9 cellular contexts compared by ENCODE assay signal in the genomic region with DNA sequence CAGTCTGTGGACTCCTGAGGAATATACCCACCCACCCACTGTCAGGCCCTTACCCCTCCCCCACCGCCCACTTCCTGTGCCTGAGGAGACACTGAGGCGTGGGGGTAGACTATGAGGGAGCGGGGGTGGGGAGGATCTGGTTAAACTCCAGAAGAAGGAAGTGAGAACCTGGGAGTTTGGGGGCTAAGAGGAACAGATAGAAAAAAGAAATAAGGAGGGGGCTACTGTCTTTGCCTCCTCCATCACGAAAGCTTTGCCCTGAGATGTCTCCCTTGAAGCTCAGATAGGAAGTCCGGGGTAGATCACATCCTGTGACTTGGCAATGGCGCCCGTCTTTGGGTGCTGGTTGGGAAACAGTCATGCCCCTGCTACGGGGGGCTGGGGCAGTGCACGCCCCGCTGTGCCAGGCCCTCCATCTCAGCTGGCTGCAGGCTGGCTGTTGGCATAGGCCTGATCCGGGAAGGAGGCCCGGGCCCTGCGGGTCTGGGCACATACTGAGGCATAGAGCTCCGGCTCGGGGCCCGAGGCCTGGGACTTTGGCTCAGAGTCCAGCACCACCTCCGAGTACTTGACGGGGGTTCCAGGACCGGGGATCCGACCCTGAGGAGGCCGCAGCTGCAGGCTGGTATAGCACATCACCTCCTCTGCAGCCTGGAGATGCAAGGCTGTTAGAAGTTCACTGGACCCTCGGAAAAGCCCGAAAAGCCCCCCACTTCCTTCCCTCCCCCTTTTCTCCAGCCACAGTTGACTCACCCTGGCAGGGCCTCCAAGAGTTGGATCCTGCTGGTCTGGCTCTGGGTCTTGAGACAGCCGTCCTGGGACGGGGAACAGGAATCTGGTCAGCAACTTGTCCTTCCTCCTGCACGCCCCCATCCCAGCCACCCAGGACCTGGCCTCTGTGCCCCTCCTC. TPM values are rescaled to one million over a fixed set of nuclear protein-coding genes. Genes with fewer than 3 reads are reported as not detected.
DNase-seq lines count a peak whose midpoint lies in the region; ATAC-seq, FAIRE-seq and TF ChIP-seq lines count a peak whose summit lies in the region.
"Had no signal": no experiment of that assay in that cellular context is flagged by ENCODE, and none has a peak within 500 bp of the region (broad histone marks: within the 10 kb centered on the region; RNA-seq: fewer than 3 reads in every experiment).

No MANE protein-coding gene starts in this region.

- no peaks in the 10 kb centered on the region for H3K79me2 ChIP-seq in HepG2 (ENCODE audit: insufficient read depth, low read length)

- no TSS peak for BruUV-seq in HepG2 (replicated peaks; lab: Mats Ljungman, UMichigan)

- peak overlapping the region; percentile 17; the same call in 1 of the 2 replicates for H3K9ac ChIP-seq in HepG2 (ENCODE audit: insufficient read depth, low read depth, low read length)

- TF ChIP-seq EP300 in HepG2 (IDR thresholded peaks at IDR 0.05; ENCODE audit: low read depth in 2 of 2, low read length in 2 of 2): no peak
- no peak for TF ChIP-seq EP300 in HepG2 (CRISPR knock-in tag; IDR thresholded peaks at IDR 0.05; ENCODE audit: borderline replicate concordance)
- TF ChIP-seq EP300 in upper lobe of left lung (IDR thresholded peaks at IDR 0.05): no peak

- 56% methylated on average over 9 of the region's 26 CpGs for WGBS in HepG2 (ENCODE audit: low lambda C conversion rate)
- 62 to 78% methylated on average over 18 to 26 of the region's 26 CpGs for WGBS in upper lobe of left lung, 2 donors

- in situ Hi-C loops in HepG2 (cut with HindIII; ENCODE audit: extremely low pct_ligation_motif_present, low pct_unique_long_range_greater_than_20kb): loop anchor here (10.0 kb wide), 1 partner anchor 535 kb away; a partner anchor contains a TSS

- peak overlapping the region; percentile 15 to 63 (median 54); a peak in 5 of 6 replicates for H3K4me3 ChIP-seq in HepG2 (replicated peaks in 1 of 3; ENCODE audit: insufficient read depth in 1 of 3, low read depth in 2 of 3, low read length in 3 of 3)
- peak overlapping the region in 3 of 4 donors; percentile 13 to 38 (median 25) for H3K4me3 ChIP-seq in upper lobe of left lung
- H3K4me3 ChIP-seq: A549 had no signal

- POLR2A ChIA-PET in HepG2 (lab: Yijun Ruan, JAX): interaction anchor here (1.0 to 5.4 kb wide), 4 partner anchors 7 to 165 kb away, joined by 3 to 41 read pairs (median 6); a partner anchor contains a TSS

- H3K36me3 ChIP-seq in HepG2 (replicated peaks in 1 of 2; ENCODE audit: control insufficient read depth in 1 of 2, insufficient read depth in 2 of 2, low read length in 2 of 2) (no peaks in the 10 kb centered on the region), upper lobe of left lung (no peaks in the 10 kb centered on the region)

- DNase-seq in activated CD8-positive, alpha-beta memory T cell treated with anti-CD3 and anti-CD28 coated beads for 24 hours: peak; percentile 79
- DNase-seq in activated CD8-positive, alpha-beta memory T cell treated with anti-CD3 and anti-CD28 coated beads, Interleukin-2, amount 50 U/mL, for 4 hours: no peak
- DNase-seq in activated T-cell treated with anti-CD3 and anti-CD28 coated beads for 1 hour (ENCODE audit: low read depth) (peak; percentile 45), HepG2 (ENCODE audit: low spot score) (no peak), upper lobe of left lung (peak in 1 of 2 donors; percentile 84), NCI-H146 (lab: John Stamatoyannopoulos, UW) (no peak), NCI-H1048 (lab: John Stamatoyannopoulos, UW) (no peak)

- H3K4me1 ChIP-seq in HepG2 (ENCODE audit: insufficient read depth, low read length): peaks cover 80% of the 10 kb centered on the region
- H3K4me1 ChIP-seq in upper lobe of left lung: peaks cover 17 to 48% (median 28%) of the 10 kb centered on the region in 4 donors

- CTCF ChIA-PET in HepG2 (lab: Yijun Ruan, JAX; ENCODE audit: low intra/inter-chr PET ratio, low total read pairs): no interaction called here

- no peak for FAIRE-seq in HepG2 (lab: Jason Lieb, UNC)
- FAIRE-seq: A549 had no signal

- H3K9me3 ChIP-seq in HepG2 (ENCODE audit: low read length): no peaks in the 10 kb centered on the region
- H3K9me3 ChIP-seq in upper lobe of left lung: no peaks in the 10 kb centered on the region
- H3K9me3 ChIP-seq: A549 had no signal

- ATAC-seq in HepG2: no peak
- ATAC-seq in upper lobe of left lung (ENCODE audit: low FRiP score in 2 of 2): no peak
- ATAC-seq in HG02884 (IDR thresholded peaks at IDR 0.05; ENCODE audit: unreplicated experiment): no peak
- ATAC-seq: A549 had no signal

- TF ChIP-seq RAD21 in HepG2 (CRISPR knock-in tag; IDR thresholded peaks at IDR 0.05): no peak

- H4K20me1 ChIP-seq in HepG2 (ENCODE audit: insufficient read depth, low read length): no peaks in the 10 kb centered on the region

- no peak for TF ChIP-seq POLR2A in HepG2 (IDR thresholded peaks at IDR 0.05; ENCODE audit: insufficient read depth in 1 of 2, low read depth in 2 of 2, low read length in 2 of 2)
- TF ChIP-seq POLR2A in upper lobe of left lung (IDR thresholded peaks at IDR 0.05): no peak

- no peak overlapping the region for H3K27ac ChIP-seq in HepG2 (ENCODE audit: extremely low read length, insufficient read depth, low read length)
- H3K27ac ChIP-seq in upper lobe of left lung: peak overlapping the region in 2 of 4 donors; percentile 66 to 71

- no peak overlapping the region for H2AFZ ChIP-seq in HepG2 (ENCODE audit: low read length)

- intact Hi-C loops in HepG2 (cut with micrococcal nuclease; ENCODE audit: unreplicated experiment): loop anchor here (10.0 kb wide), 2 partner anchors 45 to 235 kb away; no protein-coding TSS in a partner anchor

- H3K27me3 ChIP-seq in HepG2 (ENCODE audit: control insufficient read depth in 1 of 2, insufficient read depth in 2 of 2, low read length in 2 of 2) (peaks cover 2 to 22% of the 10 kb centered on the region in 2 experiments; a peak in 3 of 5 replicates), upper lobe of left lung (no peaks in the 10 kb centered on the region)

- TF ChIP-seq CTCF in HepG2 (CRISPR knock-in tag; IDR thresholded peaks at IDR 0.05) (no peak), upper lobe of left lung (IDR thresholded peaks at IDR 0.05) (no peak)

- H3K4me2 ChIP-seq in HepG2 (ENCODE audit: low read depth, low read length): peak overlapping the region; percentile 80
- H3K4me2 ChIP-seq: A549 had no signal

RNA-seq across cellular contexts. Expression of a gene that starts 1.0 kb away (rescaled TPM):
- 0.09 and 0.24 TPM in 2 replicates for total RNA-seq in HepG2 (2016; rRNA removed; fragmentation: Illumina TruSeq; extraction: Trizol)
- not detected in 2 replicates for total RNA-seq in HepG2 (2016; cell fraction: cytosol; rRNA removed; fragmentation: Illumina TruSeq; extraction: Trizol; ENCODE audit: low read depth)
- total RNA-seq in HepG2 (2016; cell fraction: insoluble cytoplasmic fraction; rRNA removed; fragmentation: Illumina TruSeq; extraction: Trizol): not detected in 2 replicates
- not detected in 2 replicates for total RNA-seq in HepG2 (2016; cell fraction: membrane; rRNA removed; fragmentation: Illumina TruSeq; extraction: Trizol)
- not detected in 2 replicates for total RNA-seq in HepG2 (2016; cell fraction: nucleus; rRNA removed; fragmentation: Illumina TruSeq; extraction: Trizol)
- 5.0 and 6.7 TPM in 2 replicates for polyA plus RNA-seq in HepG2 (2011; rRNA removed)
- 4.9 and 8.4 TPM in 2 replicates for polyA plus RNA-seq in HepG2 (2011; cell fraction: cytosol; rRNA removed)
- polyA plus RNA-seq in HepG2 (2011; cell fraction: nucleus; rRNA removed): 2.7 and 2.8 TPM in 2 replicates
- 2.0 and 3.3 TPM in 2 replicates for polyA plus RNA-seq in HepG2 (2012)
- polyA plus RNA-seq in HepG2 (2016; cell fraction: cytosol; fragmentation: Illumina TruSeq; extraction: Trizol; ENCODE audit: low read depth): 0.12 and 0.14 TPM in 2 replicates
- not detected in 2 replicates for polyA plus RNA-seq in HepG2 (2016; cell fraction: insoluble cytoplasmic fraction; fragmentation: Illumina TruSeq; extraction: Trizol; ENCODE audit: low read depth)
- not detected in 2 replicates for polyA plus RNA-seq in HepG2 (2016; cell fraction: membrane; fragmentation: Illumina TruSeq; extraction: Trizol; ENCODE audit: low read depth)
- not detected in 2 replicates for polyA plus RNA-seq in HepG2 (2016; cell fraction: nucleus; fragmentation: Illumina TruSeq; extraction: Trizol; ENCODE audit: insufficient read depth, low read depth)
- 5.0 TPM in 1 of 2 replicates, not detected in the other for polyA minus RNA-seq in HepG2 (2011; rRNA and poly(A)+ RNA removed; ENCODE audit: low replicate concordance)
- polyA minus RNA-seq in HepG2 (2011; cell fraction: cytosol; rRNA and poly(A)+ RNA removed): 1.4 and 2.8 TPM in 2 replicates
- polyA minus RNA-seq in HepG2 (2011; cell fraction: nucleus; rRNA and poly(A)+ RNA removed): 0.50 TPM in 1 of 2 replicates, not detected in the other
- total RNA-seq in upper lobe of left lung: 1 to 10 TPM in 5 of 6 donors, not detected in 1; 1.1 to 3.1 (median 1.8) TPM
- polyA plus RNA-seq: A549 had no signal

RNA-seq across cellular contexts. Expression of a gene that starts 8.1 kb away (rescaled TPM):
- total RNA-seq in HepG2 (2016; rRNA removed; fragmentation: Illumina TruSeq; extraction: Trizol): 1,047 and 4,025 TPM in 2 replicates
- 14,541 and 17,847 TPM in 2 replicates for total RNA-seq in HepG2 (2016; cell fraction: cytosol; rRNA removed; fragmentation: Illumina TruSeq; extraction: Trizol; ENCODE audit: low read depth)
- 1,278 and 4,694 TPM in 2 replicates for total RNA-seq in HepG2 (2016; cell fraction: insoluble cytoplasmic fraction; rRNA removed; fragmentation: Illumina TruSeq; extraction: Trizol)
- 1,777 and 1,949 TPM in 2 replicates for total RNA-seq in HepG2 (2016; cell fraction: membrane; rRNA removed; fragmentation: Illumina TruSeq; extraction: Trizol)
- 24,487 and 26,007 TPM in 2 replicates for total RNA-seq in HepG2 (2016; cell fraction: nucleus; rRNA removed; fragmentation: Illumina TruSeq; extraction: Trizol)
- 36.7 and 51.4 TPM in 2 replicates for polyA plus RNA-seq in HepG2 (2011; rRNA removed)
- 33.6 and 36.8 TPM in 2 replicates for polyA plus RNA-seq in HepG2 (2011; cell fraction: cytosol; rRNA removed)
- polyA plus RNA-seq in HepG2 (2011; cell fraction: nucleus; rRNA removed): 3,177 and 3,657 TPM in 2 replicates
- 10.9 and 118 TPM in 2 replicates for polyA plus RNA-seq in HepG2 (2012)
- polyA plus RNA-seq in HepG2 (2016; cell fraction: cytosol; fragmentation: Illumina TruSeq; extraction: Trizol; ENCODE audit: low read depth): 4.5 TPM in 1 of 2 replicates, not detected in the other
- polyA plus RNA-seq in HepG2 (2016; cell fraction: insoluble cytoplasmic fraction; fragmentation: Illumina TruSeq; extraction: Trizol; ENCODE audit: low read depth): not detected in 2 replicates
- not detected in 2 replicates for polyA plus RNA-seq in HepG2 (2016; cell fraction: membrane; fragmentation: Illumina TruSeq; extraction: Trizol; ENCODE audit: low read depth)
- polyA plus RNA-seq in HepG2 (2016; cell fraction: nucleus; fragmentation: Illumina TruSeq; extraction: Trizol; ENCODE audit: insufficient read depth, low read depth): not detected in 2 replicates
- polyA minus RNA-seq in HepG2 (2011; rRNA and poly(A)+ RNA removed; ENCODE audit: low replicate concordance): 7,133 and 10,474 TPM in 2 replicates
- 10,046 and 14,120 TPM in 2 replicates for polyA minus RNA-seq in HepG2 (2011; cell fraction: cytosol; rRNA and poly(A)+ RNA removed)
- polyA minus RNA-seq in HepG2 (2011; cell fraction: nucleus; rRNA and poly(A)+ RNA removed): 104,669 and 122,700 TPM in 2 replicates
- total RNA-seq in upper lobe of left lung: over 10,000 TPM in 2 of 6 donors, 1,000 to 10,000 TPM in 3, 100 to 1,000 TPM in 1; 886 to 22,003 (median 3,451) TPM

RNA-seq across cellular contexts. Expression of a gene that starts 8.4 kb away (rescaled TPM):
- total RNA-seq in HepG2 (2016; rRNA removed; fragmentation: Illumina TruSeq; extraction: Trizol) (4.1 and 7.1 TPM in 2 replicates), upper lobe of left lung (10 to 100 TPM; 17.8 to 49.4 (median 35.1) TPM)
- 13.2 and 13.3 TPM in 2 replicates for total RNA-seq in HepG2 (2016; cell fraction: cytosol; rRNA removed; fragmentation: Illumina TruSeq; extraction: Trizol; ENCODE audit: low read depth)
- 4.2 and 6.7 TPM in 2 replicates for total RNA-seq in HepG2 (2016; cell fraction: insoluble cytoplasmic fraction; rRNA removed; fragmentation: Illumina TruSeq; extraction: Trizol)
- total RNA-seq in HepG2 (2016; cell fraction: membrane; rRNA removed; fragmentation: Illumina TruSeq; extraction: Trizol): 13.0 TPM in 2 replicates
- 5.3 and 6.1 TPM in 2 replicates for total RNA-seq in HepG2 (2016; cell fraction: nucleus; rRNA removed; fragmentation: Illumina TruSeq; extraction: Trizol)
- 15.2 and 17.4 TPM in 2 replicates for polyA plus RNA-seq in HepG2 (2011; rRNA removed)
- 15.9 and 16.7 TPM in 2 replicates for polyA plus RNA-seq in HepG2 (2011; cell fraction: cytosol; rRNA removed)
- 7.4 and 9.8 TPM in 2 replicates for polyA plus RNA-seq in HepG2 (2011; cell fraction: nucleus; rRNA removed)
- polyA plus RNA-seq in HepG2 (2012): 8.7 and 10.5 TPM in 2 replicates
- polyA plus RNA-seq in HepG2 (2016; cell fraction: cytosol; fragmentation: Illumina TruSeq; extraction: Trizol; ENCODE audit: low read depth): 30.2 and 33.6 TPM in 2 replicates
- polyA plus RNA-seq in HepG2 (2016; cell fraction: insoluble cytoplasmic fraction; fragmentation: Illumina TruSeq; extraction: Trizol; ENCODE audit: low read depth): 6.7 and 7.5 TPM in 2 replicates
- polyA plus RNA-seq in HepG2 (2016; cell fraction: membrane; fragmentation: Illumina TruSeq; extraction: Trizol; ENCODE audit: low read depth): 19.8 and 22.8 TPM in 2 replicates
- 14.5 and 15.3 TPM in 2 replicates for polyA plus RNA-seq in HepG2 (2016; cell fraction: nucleus; fragmentation: Illumina TruSeq; extraction: Trizol; ENCODE audit: insufficient read depth, low read depth)
- 3.4 and 5.3 TPM in 2 replicates for polyA minus RNA-seq in HepG2 (2011; rRNA and poly(A)+ RNA removed; ENCODE audit: low replicate concordance)
- 4.0 and 4.5 TPM in 2 replicates for polyA minus RNA-seq in HepG2 (2011; cell fraction: cytosol; rRNA and poly(A)+ RNA removed)
- 4.4 and 4.8 TPM in 2 replicates for polyA minus RNA-seq in HepG2 (2011; cell fraction: nucleus; rRNA and poly(A)+ RNA removed)

RNA-seq across cellular contexts. Expression of a gene that starts 15.3 kb away (rescaled TPM):
- total RNA-seq in HepG2 (2016; rRNA removed; fragmentation: Illumina TruSeq; extraction: Trizol) (10.4 and 11.2 TPM in 2 replicates), upper lobe of left lung (1 to 10 TPM in 2 of 6 donors, under 1 TPM in 3, not detected in 1; 0.30 to 1.1 (median 0.37) TPM)
- 3.5 and 4.4 TPM in 2 replicates for total RNA-seq in HepG2 (2016; cell fraction: cytosol; rRNA removed; fragmentation: Illumina TruSeq; extraction: Trizol; ENCODE audit: low read depth)
- total RNA-seq in HepG2 (2016; cell fraction: insoluble cytoplasmic fraction; rRNA removed; fragmentation: Illumina TruSeq; extraction: Trizol): 9.7 and 11.9 TPM in 2 replicates
- total RNA-seq in HepG2 (2016; cell fraction: membrane; rRNA removed; fragmentation: Illumina TruSeq; extraction: Trizol): 4.7 and 6.0 TPM in 2 replicates
- 8.4 and 9.2 TPM in 2 replicates for total RNA-seq in HepG2 (2016; cell fraction: nucleus; rRNA removed; fragmentation: Illumina TruSeq; extraction: Trizol)
- polyA plus RNA-seq in HepG2 (2011; rRNA removed): 8.0 and 12.3 TPM in 2 replicates
- polyA plus RNA-seq in HepG2 (2011; cell fraction: cytosol; rRNA removed): 5.4 and 7.1 TPM in 2 replicates
- 19.1 and 24.4 TPM in 2 replicates for polyA plus RNA-seq in HepG2 (2011; cell fraction: nucleus; rRNA removed)
- 3.1 and 6.1 TPM in 2 replicates for polyA plus RNA-seq in HepG2 (2012)
- polyA plus RNA-seq in HepG2 (2016; cell fraction: cytosol; fragmentation: Illumina TruSeq; extraction: Trizol; ENCODE audit: low read depth): 1.8 and 2.1 TPM in 2 replicates
- 12.7 and 16.4 TPM in 2 replicates for polyA plus RNA-seq in HepG2 (2016; cell fraction: insoluble cytoplasmic fraction; fragmentation: Illumina TruSeq; extraction: Trizol; ENCODE audit: low read depth)
- 3.7 and 3.9 TPM in 2 replicates for polyA plus RNA-seq in HepG2 (2016; cell fraction: membrane; fragmentation: Illumina TruSeq; extraction: Trizol; ENCODE audit: low read depth)
- polyA plus RNA-seq in HepG2 (2016; cell fraction: nucleus; fragmentation: Illumina TruSeq; extraction: Trizol; ENCODE audit: insufficient read depth, low read depth): 32.0 and 32.6 TPM in 2 replicates
- polyA minus RNA-seq in HepG2 (2011; rRNA and poly(A)+ RNA removed; ENCODE audit: low replicate concordance): 20.2 and 52.2 TPM in 2 replicates
- 3.9 and 6.0 TPM in 2 replicates for polyA minus RNA-seq in HepG2 (2011; cell fraction: cytosol; rRNA and poly(A)+ RNA removed)
- polyA minus RNA-seq in HepG2 (2011; cell fraction: nucleus; rRNA and poly(A)+ RNA removed): 11.6 and 15.7 TPM in 2 replicates

RNA-seq across cellular contexts. Expression of a gene that starts 24.0 kb away (rescaled TPM):
- total RNA-seq in HepG2 (2016; rRNA removed; fragmentation: Illumina TruSeq; extraction: Trizol) (0.13 TPM in 1 of 2 replicates, not detected in the other), upper lobe of left lung (under 1 TPM in 2 of 6 donors, not detected in 4; 0.14 to 0.24 TPM)
- total RNA-seq in HepG2 (2016; cell fraction: cytosol; rRNA removed; fragmentation: Illumina TruSeq; extraction: Trizol; ENCODE audit: low read depth): not detected in 2 replicates
- total RNA-seq in HepG2 (2016; cell fraction: insoluble cytoplasmic fraction; rRNA removed; fragmentation: Illumina TruSeq; extraction: Trizol): not detected in 2 replicates
- not detected in 2 replicates for total RNA-seq in HepG2 (2016; cell fraction: membrane; rRNA removed; fragmentation: Illumina TruSeq; extraction: Trizol)
- 0.75 TPM in 1 of 2 replicates, not detected in the other for total RNA-seq in HepG2 (2016; cell fraction: nucleus; rRNA removed; fragmentation: Illumina TruSeq; extraction: Trizol)
- polyA plus RNA-seq in HepG2 (2011; rRNA removed): 118 and 152 TPM in 2 replicates
- 65.9 and 115 TPM in 2 replicates for polyA plus RNA-seq in HepG2 (2011; cell fraction: cytosol; rRNA removed)
- polyA plus RNA-seq in HepG2 (2011; cell fraction: nucleus; rRNA removed): 71.7 and 92.6 TPM in 2 replicates
- 45.6 and 49.0 TPM in 2 replicates for polyA plus RNA-seq in HepG2 (2012)
- not detected in 2 replicates for polyA plus RNA-seq in HepG2 (2016; cell fraction: cytosol; fragmentation: Illumina TruSeq; extraction: Trizol; ENCODE audit: low read depth)
- polyA plus RNA-seq in HepG2 (2016; cell fraction: insoluble cytoplasmic fraction; fragmentation: Illumina TruSeq; extraction: Trizol; ENCODE audit: low read depth): 0.45 TPM in 1 of 2 replicates, not detected in the other
- polyA plus RNA-seq in HepG2 (2016; cell fraction: membrane; fragmentation: Illumina TruSeq; extraction: Trizol; ENCODE audit: low read depth): not detected in 2 replicates
- polyA plus RNA-seq in HepG2 (2016; cell fraction: nucleus; fragmentation: Illumina TruSeq; extraction: Trizol; ENCODE audit: insufficient read depth, low read depth): 0.79 and 0.89 TPM in 2 replicates
- polyA minus RNA-seq in HepG2 (2011; rRNA and poly(A)+ RNA removed; ENCODE audit: low replicate concordance): 31.3 and 95.8 TPM in 2 replicates
- polyA minus RNA-seq in HepG2 (2011; cell fraction: cytosol; rRNA and poly(A)+ RNA removed): 28.6 and 34.4 TPM in 2 replicates
- polyA minus RNA-seq in HepG2 (2011; cell fraction: nucleus; rRNA and poly(A)+ RNA removed): 11.6 and 12.8 TPM in 2 replicates

Comparison
In these comparisons a context has a peak if more than half of its experiments do, and no peak if none do; other contexts are left out.
1. DNase-seq: peak in activated CD8-positive, alpha-beta memory T cell treated with anti-CD3 and anti-CD28 coated beads for 24 hours (single experiment) and activated T-cell treated with anti-CD3 and anti-CD28 coated beads for 1 hour (single experiment); none in activated CD8-positive, alpha-beta memory T cell treated with anti-CD3 and anti-CD28 coated beads, Interleukin-2, amount 50 U/mL, for 4 hours (single experiment), HepG2 (single experiment), NCI-H146 (single experiment) and NCI-H1048 (single experiment).